Comparison of ENCODE assay signal across 1 cellular context in the genomic region with DNA sequence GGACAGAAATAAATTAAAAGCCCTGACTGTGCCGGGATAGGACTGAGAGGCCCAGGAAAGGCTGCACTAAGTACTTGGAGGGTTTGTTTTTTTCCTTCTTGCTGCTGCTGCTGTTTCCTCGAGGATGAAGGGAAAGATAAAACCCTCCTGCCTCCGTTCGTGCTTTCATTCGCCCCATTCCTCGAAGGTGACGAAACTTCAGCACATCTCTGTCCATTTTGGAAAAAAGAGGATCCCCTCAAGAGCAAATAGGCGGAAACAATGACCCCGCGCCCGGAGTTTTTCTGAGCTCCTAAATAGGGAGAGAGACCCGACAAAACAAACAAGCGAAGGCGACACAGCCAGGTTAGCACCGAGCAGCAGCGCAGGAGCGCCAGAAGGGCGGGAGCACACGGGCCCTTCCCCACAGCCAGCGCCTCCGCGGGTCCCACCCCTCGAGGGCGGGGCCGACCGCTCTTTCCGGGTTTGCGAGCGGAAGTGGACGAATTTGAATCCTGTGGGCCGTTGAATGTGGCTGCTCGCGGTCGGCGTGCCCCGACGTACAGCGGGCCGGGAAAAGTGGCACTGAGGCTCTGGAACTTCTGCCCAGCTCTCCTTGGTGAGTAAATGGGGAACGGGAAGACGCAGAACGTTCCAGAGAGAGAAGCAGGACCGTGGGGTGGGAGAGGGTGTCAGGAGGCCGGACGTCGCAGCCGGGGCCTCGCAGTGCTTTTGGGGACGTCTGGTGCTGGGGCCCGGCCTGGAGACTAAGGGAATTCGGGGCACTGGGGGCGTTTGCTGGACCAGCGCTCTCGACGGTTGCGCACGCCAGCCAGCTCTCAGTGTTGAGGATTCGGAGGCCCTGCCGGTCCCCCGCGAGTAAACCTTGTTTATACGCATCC.
TF ChIP-seq lines count a peak whose summit lies in the region.

G2E3 (plus strand) TSS at position 484 of the 881 bp plus-strand sequence. CDS start 21,922 bp downstream, outside the sequence.

TF ChIP-seq in HEK293, 187 proteins besides CTCF, POLR2A, EP300 and RAD21 (continued from another document and continues in another):
- TF ChIP-seq, protein P1, sequence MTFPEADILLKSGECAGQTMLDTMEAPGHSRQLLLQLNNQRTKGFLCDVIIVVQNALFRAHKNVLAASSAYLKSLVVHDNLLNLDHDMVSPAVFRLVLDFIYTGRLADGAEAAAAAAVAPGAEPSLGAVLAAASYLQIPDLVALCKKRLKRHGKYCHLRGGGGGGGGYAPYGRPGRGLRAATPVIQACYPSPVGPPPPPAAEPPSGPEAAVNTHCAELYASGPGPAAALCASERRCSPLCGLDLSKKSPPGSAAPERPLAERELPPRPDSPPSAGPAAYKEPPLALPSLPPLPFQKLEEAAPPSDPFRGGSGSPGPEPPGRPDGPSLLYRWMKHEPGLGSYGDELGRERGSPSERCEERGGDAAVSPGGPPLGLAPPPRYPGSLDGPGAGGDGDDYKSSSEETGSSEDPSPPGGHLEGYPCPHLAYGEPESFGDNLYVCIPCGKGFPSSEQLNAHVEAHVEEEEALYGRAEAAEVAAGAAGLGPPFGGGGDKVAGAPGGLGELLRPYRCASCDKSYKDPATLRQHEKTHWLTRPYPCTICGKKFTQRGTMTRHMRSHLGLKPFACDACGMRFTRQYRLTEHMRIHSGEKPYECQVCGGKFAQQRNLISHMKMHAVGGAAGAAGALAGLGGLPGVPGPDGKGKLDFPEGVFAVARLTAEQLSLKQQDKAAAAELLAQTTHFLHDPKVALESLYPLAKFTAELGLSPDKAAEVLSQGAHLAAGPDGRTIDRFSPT (tag by site-specific recombination; IDR thresholded peaks at IDR 0.05): no peak
- TF ChIP-seq ZNF843 (tag by site-specific recombination; IDR thresholded peaks at IDR 0.05) (peak; percentile 37), ZNF138 (tag by site-specific recombination; IDR thresholded peaks at IDR 0.05; ENCODE audit: borderline replicate concordance) (no peak), ZNF157 (tag by site-specific recombination; IDR thresholded peaks at IDR 0.05) (no peak), PRDM1 (tag by site-specific recombination; IDR thresholded peaks at IDR 0.05) (no peak), ZNF169 (tag by site-specific recombination; IDR thresholded peaks at IDR 0.05) (no peak), ZNF274 (IDR thresholded peaks at IDR 0.05; ENCODE audit: low read length) (no peak), ZNF274 (tag by site-specific recombination; IDR thresholded peaks at IDR 0.05; ENCODE audit: borderline replicate concordance) (no peak), GLI4 (tag by site-specific recombination; IDR thresholded peaks at IDR 0.05) (no peak), ZNF311 (tag by site-specific recombination; IDR thresholded peaks at IDR 0.05; ENCODE audit: borderline replicate concordance) (no peak), ZNF362 (tag by site-specific recombination; IDR thresholded peaks at IDR 0.05) (no peak), ZNF366 (tag by site-specific recombination; conservative IDR thresholded peaks at IDR 0.05) (peak; percentile 51; the same call in 1 of the 2 replicates), FEZF1 (tag by site-specific recombination; IDR thresholded peaks at IDR 0.05) (no peak), ZNF580 (tag by site-specific recombination; IDR thresholded peaks at IDR 0.05) (peak; percentile 34; the same call in 1 of the 2 replicates), MEIS1 (CRISPR knock-in tag; IDR thresholded peaks at IDR 0.05; ENCODE audit: borderline replicate concordance) (no peak), SETDB1 (IDR thresholded peaks at IDR 0.05; ENCODE audit: insufficient read length, low read length) (peak; percentile 50), PRDM10 (tag by site-specific recombination; IDR thresholded peaks at IDR 0.05) (peak; percentile 80), SCRT1 (tag by site-specific recombination; IDR thresholded peaks at IDR 0.05; ENCODE audit: borderline replicate concordance) (no peak), ZBTB1 (tag by site-specific recombination; IDR thresholded peaks at IDR 0.05) (no peak), ZIC2 (tag by site-specific recombination; IDR thresholded peaks at IDR 0.05) (no peak), ZNF2 (tag by site-specific recombination; IDR thresholded peaks at IDR 0.05) (peak; percentile 85; the same call in 1 of the 2 replicates), ZNF155 (tag by site-specific recombination; IDR thresholded peaks at IDR 0.05) (no peak), ZNF335 (tag by site-specific recombination; conservative IDR thresholded peaks at IDR 0.05) (peak; percentile 68), PRDM6 (tag by site-specific recombination; IDR thresholded peaks at IDR 0.05) (no peak), ZNF426 (tag by site-specific recombination; IDR thresholded peaks at IDR 0.05) (no peak), ZNF707 (tag by site-specific recombination; IDR thresholded peaks at IDR 0.05) (no peak), REPIN1 (tag by site-specific recombination; IDR thresholded peaks at IDR 0.05; ENCODE audit: low read depth) (no peak), BCL11B (tag by site-specific recombination; IDR thresholded peaks at IDR 0.05; ENCODE audit: low read depth) (no peak), ZNF692 (tag by site-specific recombination; IDR thresholded peaks at IDR 0.05) (peak; percentile 95), ZNF202 (tag by site-specific recombination; IDR thresholded peaks at IDR 0.05; ENCODE audit: borderline replicate concordance) (no peak), ZNF18 (tag by site-specific recombination; IDR thresholded peaks at IDR 0.05) (0 out of 2 replicates have a peak, but pooled peaks have one; percentile 27), ZNF76 (tag by site-specific recombination; IDR thresholded peaks at IDR 0.05; ENCODE audit: borderline replicate concordance, low read depth) (0 out of 2 replicates have a peak, but pooled peaks have one; percentile 30), ZNF146 (tag by site-specific recombination; IDR thresholded peaks at IDR 0.05) (peak; percentile 48; the same call in 1 of the 2 replicates), TCF7L2 (IDR thresholded peaks at IDR 0.05; ENCODE audit: borderline replicate concordance, low read depth, low read length) (no peak), ZNF596 (tag by site-specific recombination; IDR thresholded peaks at IDR 0.05) (no peak), ZFP41 (tag by site-specific recombination; IDR thresholded peaks at IDR 0.05; ENCODE audit: borderline replicate concordance) (no peak)
- TF ChIP-seq, protein P2, sequence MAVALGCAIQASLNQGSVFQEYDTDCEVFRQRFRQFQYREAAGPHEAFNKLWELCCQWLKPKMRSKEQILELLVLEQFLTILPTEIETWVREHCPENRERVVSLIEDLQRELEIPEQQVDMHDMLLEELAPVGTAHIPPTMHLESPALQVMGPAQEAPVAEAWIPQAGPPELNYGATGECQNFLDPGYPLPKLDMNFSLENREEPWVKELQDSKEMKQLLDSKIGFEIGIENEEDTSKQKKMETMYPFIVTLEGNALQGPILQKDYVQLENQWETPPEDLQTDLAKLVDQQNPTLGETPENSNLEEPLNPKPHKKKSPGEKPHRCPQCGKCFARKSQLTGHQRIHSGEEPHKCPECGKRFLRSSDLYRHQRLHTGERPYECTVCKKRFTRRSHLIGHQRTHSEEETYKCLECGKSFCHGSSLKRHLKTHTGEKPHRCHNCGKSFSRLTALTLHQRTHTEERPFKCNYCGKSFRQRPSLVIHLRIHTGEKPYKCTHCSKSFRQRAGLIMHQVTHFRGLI (tag by site-specific recombination; IDR thresholded peaks at IDR 0.05): no peak
- TF ChIP-seq, protein P3, sequence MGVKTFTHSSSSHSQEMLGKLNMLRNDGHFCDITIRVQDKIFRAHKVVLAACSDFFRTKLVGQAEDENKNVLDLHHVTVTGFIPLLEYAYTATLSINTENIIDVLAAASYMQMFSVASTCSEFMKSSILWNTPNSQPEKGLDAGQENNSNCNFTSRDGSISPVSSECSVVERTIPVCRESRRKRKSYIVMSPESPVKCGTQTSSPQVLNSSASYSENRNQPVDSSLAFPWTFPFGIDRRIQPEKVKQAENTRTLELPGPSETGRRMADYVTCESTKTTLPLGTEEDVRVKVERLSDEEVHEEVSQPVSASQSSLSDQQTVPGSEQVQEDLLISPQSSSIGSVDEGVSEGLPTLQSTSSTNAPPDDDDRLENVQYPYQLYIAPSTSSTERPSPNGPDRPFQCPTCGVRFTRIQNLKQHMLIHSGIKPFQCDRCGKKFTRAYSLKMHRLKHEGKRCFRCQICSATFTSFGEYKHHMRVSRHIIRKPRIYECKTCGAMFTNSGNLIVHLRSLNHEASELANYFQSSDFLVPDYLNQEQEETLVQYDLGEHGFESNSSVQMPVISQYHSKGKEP (tag by site-specific recombination; IDR thresholded peaks at IDR 0.05): no peak
